ENCODE assay signal across 25 cellular contexts in genomic region chr1:226481133-226481532, GRCh38.
"Had no signal": no experiment of that assay in that cellular context is flagged by ENCODE, and none has a peak within 500 bp of the region (broad histone marks: within the 10 kb centered on the region; RNA-seq: fewer than 3 reads in every experiment).

No MANE protein-coding gene starts in this region.

- H3K9me3 Mint-ChIP-seq: activated CD4-positive, alpha-beta memory T cell treated with anti-CD3 and anti-CD28 coated beads, Interleukin-2, amount 10 ng/mL, durations not matched to agents 7 days and 5 days; activated naive CD4-positive, alpha-beta T cell treated with anti-CD3 and anti-CD28 coated beads, Interleukin-2, amount 10 ng/mL, durations not matched to agents 7 days and 5 days; activated naive CD8-positive, alpha-beta T cell treated with anti-CD3 and anti-CD28 coated beads for 36 hours; activated T-helper 2 cell treated with anti-CD3 and anti-CD28 coated beads, Interferon-gamma antibody, Interleukin-2, Interleukin-4, amounts not matched to agents 10 μg/mL and 5 μg/mL and 100 μg/mL, durations not matched to agents 14 hours and 24 hours and 36 hours had no signal

- H3K4me3 ChIP-seq: SK-N-MC had no signal

- DNase-seq: activated CD4-positive, alpha-beta memory T cell treated with anti-CD3 and anti-CD28 coated beads, Interleukin-2, amount 10 ng/mL, durations not matched to agents 7 days and 5 days; activated CD4-positive, alpha-beta T cell treated with anti-CD3 and anti-CD28 coated beads for 36 hours; activated CD4-positive, alpha-beta T cell treated with anti-CD3 and anti-CD28 coated beads, Interleukin-2, amount 50 U/mL, for 1 hour; activated gamma-delta T cell treated with Interleukin-2 at 50 U/mL for 16 hours; activated naive CD4-positive, alpha-beta T cell treated with anti-CD3 and anti-CD28 coated beads, Interleukin-2, amount 10 ng/mL, durations not matched to agents 7 days and 5 days; activated naive CD8-positive, alpha-beta T cell treated with anti-CD3 and anti-CD28 coated beads for 36 hours; activated T-cell treated with anti-CD3 and anti-CD28 coated beads for 4 hours; activated T-cell treated with anti-CD3 and anti-CD28 coated beads, Interleukin-2, amount 50 U/mL, for 48 hours; anterior cingulate cortex; cerebellar nuclear complex; Kasumi-1; NCI-H1105 treated with DMSO at 0.1 percent for 48 hours; NCI-H146; NCI-H187 treated with DMSO at 0.1 percent for 48 hours; NCI-H2107; NCI-H510A treated with DMSO at 0.1 percent for 48 hours; NCI-H748 treated with DMSO at 0.1 percent for 48 hours; OCI-M1; RPMI8226; T-helper 1 cell; WERI-Rb-1 had no signal

- ATAC-seq: activated CD4-positive, alpha-beta T cell treated with anti-CD3 and anti-CD28 coated beads for 36 hours; Panc1; Right ventricle myocardium inferior had no signal

- H3K4me1 Mint-ChIP-seq: activated CD4-positive, alpha-beta memory T cell treated with anti-CD3 and anti-CD28 coated beads, Interleukin-2, amount 10 ng/mL, durations not matched to agents 7 days and 5 days had no signal

- H3K36me3 Mint-ChIP-seq: activated naive CD4-positive, alpha-beta T cell treated with anti-CD3 and anti-CD28 coated beads, Interleukin-2, amount 10 ng/mL, durations not matched to agents 7 days and 5 days; activated naive CD8-positive, alpha-beta T cell treated with anti-CD3 and anti-CD28 coated beads for 36 hours had no signal

- H3K36me3 ChIP-seq: WERI-Rb-1 had no signal

- H3K27ac ChIP-seq: SK-N-MC had no signal

- H3K27ac Mint-ChIP-seq: activated CD4-positive, alpha-beta memory T cell treated with anti-CD3 and anti-CD28 coated beads, Interleukin-2, amount 10 ng/mL, durations not matched to agents 7 days and 5 days; activated CD4-positive, alpha-beta T cell treated with anti-CD3 and anti-CD28 coated beads for 36 hours; activated naive CD4-positive, alpha-beta T cell treated with anti-CD3 and anti-CD28 coated beads, Interleukin-2, amount 10 ng/mL, durations not matched to agents 7 days and 5 days; activated naive CD8-positive, alpha-beta T cell treated with anti-CD3 and anti-CD28 coated beads for 36 hours; activated T-helper 2 cell treated with anti-CD3 and anti-CD28 coated beads, Interferon-gamma antibody, Interleukin-2, Interleukin-4, amounts not matched to agents 10 μg/mL and 5 μg/mL and 100 μg/mL, durations not matched to agents 14 hours and 24 hours and 36 hours had no signal

- H3K4me3 Mint-ChIP-seq: activated CD4-positive, alpha-beta memory T cell treated with anti-CD3 and anti-CD28 coated beads, Interleukin-2, amount 10 ng/mL, durations not matched to agents 7 days and 5 days; activated CD4-positive, alpha-beta T cell treated with anti-CD3 and anti-CD28 coated beads for 36 hours; activated naive CD4-positive, alpha-beta T cell treated with anti-CD3 and anti-CD28 coated beads, Interleukin-2, amount 10 ng/mL, durations not matched to agents 7 days and 5 days; activated naive CD8-positive, alpha-beta T cell treated with anti-CD3 and anti-CD28 coated beads for 36 hours had no signal
